In genomic region chr1:44390277-44390676, GRCh38 we compare ENCODE assay signal across 1 cellular context.
TF ChIP-seq lines count a peak whose summit lies in the region.

No MANE protein-coding gene starts in this region.

TF ChIP-seq in HepG2, 621 proteins besides CTCF, POLR2A, EP300 and RAD21:
- TF ChIP-seq, protein P1, sequence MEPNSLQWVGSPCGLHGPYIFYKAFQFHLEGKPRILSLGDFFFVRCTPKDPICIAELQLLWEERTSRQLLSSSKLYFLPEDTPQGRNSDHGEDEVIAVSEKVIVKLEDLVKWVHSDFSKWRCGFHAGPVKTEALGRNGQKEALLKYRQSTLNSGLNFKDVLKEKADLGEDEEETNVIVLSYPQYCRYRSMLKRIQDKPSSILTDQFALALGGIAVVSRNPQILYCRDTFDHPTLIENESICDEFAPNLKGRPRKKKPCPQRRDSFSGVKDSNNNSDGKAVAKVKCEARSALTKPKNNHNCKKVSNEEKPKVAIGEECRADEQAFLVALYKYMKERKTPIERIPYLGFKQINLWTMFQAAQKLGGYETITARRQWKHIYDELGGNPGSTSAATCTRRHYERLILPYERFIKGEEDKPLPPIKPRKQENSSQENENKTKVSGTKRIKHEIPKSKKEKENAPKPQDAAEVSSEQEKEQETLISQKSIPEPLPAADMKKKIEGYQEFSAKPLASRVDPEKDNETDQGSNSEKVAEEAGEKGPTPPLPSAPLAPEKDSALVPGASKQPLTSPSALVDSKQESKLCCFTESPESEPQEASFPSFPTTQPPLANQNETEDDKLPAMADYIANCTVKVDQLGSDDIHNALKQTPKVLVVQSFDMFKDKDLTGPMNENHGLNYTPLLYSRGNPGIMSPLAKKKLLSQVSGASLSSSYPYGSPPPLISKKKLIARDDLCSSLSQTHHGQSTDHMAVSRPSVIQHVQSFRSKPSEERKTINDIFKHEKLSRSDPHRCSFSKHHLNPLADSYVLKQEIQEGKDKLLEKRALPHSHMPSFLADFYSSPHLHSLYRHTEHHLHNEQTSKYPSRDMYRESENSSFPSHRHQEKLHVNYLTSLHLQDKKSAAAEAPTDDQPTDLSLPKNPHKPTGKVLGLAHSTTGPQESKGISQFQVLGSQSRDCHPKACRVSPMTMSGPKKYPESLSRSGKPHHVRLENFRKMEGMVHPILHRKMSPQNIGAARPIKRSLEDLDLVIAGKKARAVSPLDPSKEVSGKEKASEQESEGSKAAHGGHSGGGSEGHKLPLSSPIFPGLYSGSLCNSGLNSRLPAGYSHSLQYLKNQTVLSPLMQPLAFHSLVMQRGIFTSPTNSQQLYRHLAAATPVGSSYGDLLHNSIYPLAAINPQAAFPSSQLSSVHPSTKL (CRISPR knock-in tag; IDR thresholded peaks at IDR 0.05), result peak; percentile 40; the same call in 1 of the 2 replicates
- TF ChIP-seq PHF8 (CRISPR knock-in tag; IDR thresholded peaks at IDR 0.05) (no peak), TFAP4 (IDR thresholded peaks at IDR 0.05; ENCODE audit: borderline replicate concordance, low read depth) (0 out of 2 replicates have a peak, but pooled peaks have one; percentile 23), SOX5 (CRISPR knock-in tag; IDR thresholded peaks at IDR 0.05; ENCODE audit: borderline replicate concordance) (0 out of 2 replicates have a peak, but pooled peaks have one; percentile 35), RARA (CRISPR knock-in tag; IDR thresholded peaks at IDR 0.05) (0 out of 2 replicates have a peak, but pooled peaks have one; percentile 17), ZNF562 (CRISPR knock-in tag; IDR thresholded peaks at IDR 0.05; ENCODE audit: borderline replicate concordance) (no peak), TEF (CRISPR knock-in tag; IDR thresholded peaks at IDR 0.05) (no peak), DNMT1 (CRISPR knock-in tag; IDR thresholded peaks at IDR 0.05) (no peak), SOX13 (IDR thresholded peaks at IDR 0.05) (no peak), SOX13 (CRISPR knock-in tag; conservative IDR thresholded peaks at IDR 0.05 in 1 of 2, IDR thresholded peaks at IDR 0.05 in 1 of 2) (peak in 1 of 2 experiments; percentile 46; a peak in 1 of 4 replicates), NFIC (IDR thresholded peaks at IDR 0.05; ENCODE audit: low read length) (no peak)
